ENCODE assay signal across 11 cellular contexts in the genomic region with DNA sequence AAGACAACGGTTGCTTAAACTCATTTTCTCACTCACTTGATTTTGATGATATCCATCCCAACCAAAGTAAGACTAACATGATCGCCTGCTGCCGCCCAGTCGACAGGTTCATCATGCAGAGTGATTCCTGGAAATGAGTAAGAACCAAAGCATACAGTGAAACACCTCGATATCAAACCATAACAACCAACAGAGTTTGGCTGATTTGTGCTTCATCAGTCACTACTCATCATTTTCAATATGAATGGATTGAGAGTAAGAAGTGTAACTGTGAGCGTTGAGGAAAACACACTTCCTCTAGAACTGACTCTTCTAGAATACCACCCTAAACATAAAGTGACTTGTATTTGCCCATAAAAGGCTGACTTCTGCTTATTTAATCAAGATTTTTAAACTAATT. TPM values are rescaled to one million over a fixed set of nuclear protein-coding genes. Genes with fewer than 3 reads are reported as not detected.
DNase-seq lines count a peak whose midpoint lies in the region; ATAC-seq and TF ChIP-seq lines count a peak whose summit lies in the region.
"Had no signal": no experiment of that assay in that cellular context is flagged by ENCODE, and none has a peak within 500 bp of the region (broad histone marks: within the 10 kb centered on the region; RNA-seq: fewer than 3 reads in every experiment).

No MANE protein-coding gene starts in this region.

- H3K27ac ChIP-seq in effector memory CD4-positive, alpha-beta T cell (ENCODE audit: insufficient read depth, low read length, poor library complexity, severe bottlenecking) = no peak overlapping the region
- H3K27ac ChIP-seq: BLaER1, tibial artery had no signal

- H3K27me3 Mint-ChIP-seq in activated naive CD4-positive, alpha-beta T cell treated with anti-CD3 and anti-CD28 coated beads, Interleukin-2, amount 10 ng/mL, durations not matched to agents 7 days and 5 days = no peaks in the 10 kb centered on the region

- CTCF ChIA-PET in activated naive CD4-positive, alpha-beta T cell treated with anti-CD3 and anti-CD28 coated beads, Interleukin-2, amount 10 ng/mL, durations not matched to agents 7 days and 5 days (lab: Charles Lee) = no interaction called here

- H3K4me1 ChIP-seq in effector memory CD4-positive, alpha-beta T cell (ENCODE audit: control insufficient read depth, insufficient read depth, low read length, poor library complexity, severe bottlenecking) = peaks cover 3% of the 10 kb centered on the region
- H3K4me1 ChIP-seq: tibial artery had no signal

- no peak overlapping the region for H3K4me3 Mint-ChIP-seq in activated naive CD4-positive, alpha-beta T cell treated with anti-CD3 and anti-CD28 coated beads, Interleukin-2, amount 10 ng/mL, durations not matched to agents 7 days and 5 days

- ATAC-seq in GM19467 (IDR thresholded peaks at IDR 0.05; ENCODE audit: unreplicated experiment) = peak; percentile 74
- ATAC-seq in HG03108 (IDR thresholded peaks at IDR 0.05; ENCODE audit: unreplicated experiment) = peak; percentile 80

- peaks cover 61% of the 10 kb centered on the region for H3K36me3 Mint-ChIP-seq in activated naive CD4-positive, alpha-beta T cell treated with anti-CD3 and anti-CD28 coated beads, Interleukin-2, amount 10 ng/mL, durations not matched to agents 7 days and 5 days

- H3K4me1 Mint-ChIP-seq in activated naive CD4-positive, alpha-beta T cell treated with anti-CD3 and anti-CD28 coated beads, Interleukin-2, amount 10 ng/mL, durations not matched to agents 7 days and 5 days = peaks cover 31% of the 10 kb centered on the region

- DNase-seq in GM12864 (ENCODE audit: low read depth) = peak; percentile 54
- DNase-seq in activated naive CD4-positive, alpha-beta T cell treated with anti-CD3 and anti-CD28 coated beads, Interleukin-2, amount 10 ng/mL, durations not matched to agents 7 days and 5 days = peak; percentile 32
- no peak for DNase-seq in dermis blood vessel endothelial cell
- no peak for DNase-seq in DMS53 (lab: John Stamatoyannopoulos, UW)
- DNase-seq in NCI-H1105 (lab: John Stamatoyannopoulos, UW) = no peak
- no peak for DNase-seq in effector memory CD4-positive, alpha-beta T cell
- DNase-seq: NCI-H2081, tibial artery had no signal

- peak overlapping the region; percentile 63 for H3K27ac Mint-ChIP-seq in activated naive CD4-positive, alpha-beta T cell treated with anti-CD3 and anti-CD28 coated beads, Interleukin-2, amount 10 ng/mL, durations not matched to agents 7 days and 5 days

- no peaks in the 10 kb centered on the region for H3K9me3 ChIP-seq in effector memory CD4-positive, alpha-beta T cell (ENCODE audit: control insufficient read depth, low read length)
- H3K9me3 ChIP-seq: tibial artery had no signal

- H3K36me3 ChIP-seq in effector memory CD4-positive, alpha-beta T cell (ENCODE audit: control insufficient read depth, insufficient read depth, low read length) = peaks cover 24% of the 10 kb centered on the region

- H3K9me3 Mint-ChIP-seq in activated naive CD4-positive, alpha-beta T cell treated with anti-CD3 and anti-CD28 coated beads, Interleukin-2, amount 10 ng/mL, durations not matched to agents 7 days and 5 days = no peaks in the 10 kb centered on the region

- H3K27me3 ChIP-seq in effector memory CD4-positive, alpha-beta T cell (replicated peaks; ENCODE audit: control insufficient read depth, insufficient read depth, low read length, poor library complexity, severe bottlenecking) = no peaks in the 10 kb centered on the region
- H3K27me3 ChIP-seq: BLaER1, tibial artery had no signal

- TF ChIP-seq CTCF in GM12864 (IDR thresholded peaks at IDR 0.05; ENCODE audit: low read depth, low read length, missing control alignments) = no peak

- no peak overlapping the region for H3K4me3 ChIP-seq in GM12864 (ENCODE audit: low read depth, low read length)
- no peak overlapping the region for H3K4me3 ChIP-seq in effector memory CD4-positive, alpha-beta T cell (ENCODE audit: insufficient read depth, low read depth, low read length, poor library complexity, severe bottlenecking)
- H3K4me3 ChIP-seq: BLaER1, tibial artery had no signal

RNA-seq across cellular contexts. Expression of a gene that starts 29.2 kb away (rescaled TPM):
- 0.37 and 0.51 TPM in 2 replicates for total RNA-seq in dermis blood vessel endothelial cell

Comparison
In these comparisons a context has a peak if more than half of its experiments do, and no peak if none do; other contexts are left out.
1. DNase-seq: peak in GM12864 (single experiment) and activated naive CD4-positive, alpha-beta T cell treated with anti-CD3 and anti-CD28 coated beads, Interleukin-2, amount 10 ng/mL, durations not matched to agents 7 days and 5 days (single experiment); none in dermis blood vessel endothelial cell (single experiment), DMS53 (single experiment), NCI-H1105 (single experiment) and effector memory CD4-positive, alpha-beta T cell (0 of 3).